In genomic region chr16:12893050-12893750, GRCh38 we compare ENCODE assay signal across 3 cellular contexts.
TF ChIP-seq lines count a peak whose summit lies in the region.

No MANE protein-coding gene starts in this region.

TF ChIP-seq in HepG2, 621 proteins besides CTCF, POLR2A, EP300 and RAD21:
- TF ChIP-seq KDM5B (CRISPR knock-in tag; IDR thresholded peaks at IDR 0.05; ENCODE audit: borderline replicate concordance), result no peak
- no peak for TF ChIP-seq ZNF513 (CRISPR knock-in tag; conservative IDR thresholded peaks at IDR 0.05)
- peak; percentile 67 for TF ChIP-seq CREB1 (IDR thresholded peaks at IDR 0.05)
- no peak for TF ChIP-seq CREB1 (CRISPR knock-in tag; IDR thresholded peaks at IDR 0.05)
- no peak for TF ChIP-seq CEBPB (IDR thresholded peaks at IDR 0.05; ENCODE audit: borderline replicate concordance, low read depth, low read length)
- TF ChIP-seq ZNF746 (CRISPR knock-in tag; IDR thresholded peaks at IDR 0.05), result no peak
- TF ChIP-seq, protein P1, sequence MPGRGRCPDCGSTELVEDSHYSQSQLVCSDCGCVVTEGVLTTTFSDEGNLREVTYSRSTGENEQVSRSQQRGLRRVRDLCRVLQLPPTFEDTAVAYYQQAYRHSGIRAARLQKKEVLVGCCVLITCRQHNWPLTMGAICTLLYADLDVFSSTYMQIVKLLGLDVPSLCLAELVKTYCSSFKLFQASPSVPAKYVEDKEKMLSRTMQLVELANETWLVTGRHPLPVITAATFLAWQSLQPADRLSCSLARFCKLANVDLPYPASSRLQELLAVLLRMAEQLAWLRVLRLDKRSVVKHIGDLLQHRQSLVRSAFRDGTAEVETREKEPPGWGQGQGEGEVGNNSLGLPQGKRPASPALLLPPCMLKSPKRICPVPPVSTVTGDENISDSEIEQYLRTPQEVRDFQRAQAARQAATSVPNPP (CRISPR knock-in tag; IDR thresholded peaks at IDR 0.05), result no peak
- TF ChIP-seq ZNF629 (CRISPR knock-in tag; conservative IDR thresholded peaks at IDR 0.05), result no peak
- no peak for TF ChIP-seq FOXP1 (IDR thresholded peaks at IDR 0.05)
- no peak for TF ChIP-seq FOXP1 (CRISPR knock-in tag; IDR thresholded peaks at IDR 0.05)
- TF ChIP-seq MIER2 (CRISPR knock-in tag; IDR thresholded peaks at IDR 0.05), result no peak
- TF ChIP-seq, protein P2, sequence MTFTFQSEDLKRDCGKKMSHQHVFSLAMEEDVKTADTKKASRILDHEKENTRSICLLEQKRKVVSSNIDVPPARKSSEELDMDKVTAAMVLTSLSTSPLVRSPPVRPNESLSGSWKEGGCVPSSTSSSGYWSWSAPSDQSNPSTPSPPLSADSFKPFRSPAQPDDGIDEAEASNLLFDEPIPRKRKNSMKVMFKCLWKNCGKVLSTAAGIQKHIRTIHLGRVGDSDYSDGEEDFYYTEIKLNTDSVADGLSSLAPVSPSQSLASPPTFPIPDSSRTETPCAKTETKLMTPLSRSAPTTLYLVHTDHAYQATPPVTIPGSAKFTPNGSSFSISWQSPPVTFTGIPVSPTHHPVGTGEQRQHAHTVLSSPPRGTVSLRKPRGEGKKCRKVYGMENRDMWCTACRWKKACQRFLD (CRISPR knock-in tag; IDR thresholded peaks at IDR 0.05; ENCODE audit: borderline replicate concordance), result no peak
- TF ChIP-seq ZSCAN22 (CRISPR knock-in tag; IDR thresholded peaks at IDR 0.05), result no peak
- TF ChIP-seq HDAC6 (IDR thresholded peaks at IDR 0.05; ENCODE audit: low read depth, low read length), result no peak
- no peak for TF ChIP-seq PCBP2 (optimal IDR thresholded peaks at IDR 0.05; ENCODE audit: low read depth, low read length, poor library complexity, severe bottlenecking)
- TF ChIP-seq ZFAT (CRISPR knock-in tag; conservative IDR thresholded peaks at IDR 0.05), result no peak
- TF ChIP-seq THRA (CRISPR knock-in tag; IDR thresholded peaks at IDR 0.05; ENCODE audit: borderline replicate concordance), result no peak
- peak; percentile 96 for TF ChIP-seq LCORL (IDR thresholded peaks at IDR 0.05)
- no peak for TF ChIP-seq LCORL (CRISPR knock-in tag; IDR thresholded peaks at IDR 0.05)
- TF ChIP-seq HNRNPK (IDR thresholded peaks at IDR 0.05; ENCODE audit: low read depth, low read length, poor library complexity, severe bottlenecking), result no peak

TF ChIP-seq in WTC11, 78 proteins besides CTCF, POLR2A, EP300 and RAD21:
- TF ChIP-seq USF1 (CRISPR knock-in tag; IDR thresholded peaks at IDR 0.05) (peak; percentile 79; the same call in 1 of the 2 replicates), USF2 (CRISPR knock-in tag; IDR thresholded peaks at IDR 0.05) (peak; percentile 80), SMAD4 (CRISPR knock-in tag; IDR thresholded peaks at IDR 0.05) (no peak)

TF ChIP-seq in H1, 55 proteins besides CTCF, POLR2A, EP300 and RAD21:
- TF ChIP-seq SIX5 (IDR thresholded peaks at IDR 0.05; ENCODE audit: low read depth, low read length) (0 out of 2 replicates have a peak, but pooled peaks have one; percentile 40), TEAD4 (IDR thresholded peaks at IDR 0.05; ENCODE audit: low read depth, low read length) (no peak)
